ENCODE assay signal across 33 cellular contexts in genomic region chr2:128729051-128729450, GRCh38.
"Had no signal": no experiment of that assay in that cellular context is flagged by ENCODE, and none has a peak within 500 bp of the region (broad histone marks: within the 10 kb centered on the region; RNA-seq: fewer than 3 reads in every experiment).

No MANE protein-coding gene starts in this region.

- H3K4me1 ChIP-seq: ascending aorta, body of pancreas, breast epithelium had no signal

- H3K4me3 ChIP-seq: adrenal gland, ascending aorta, body of pancreas, breast epithelium, cardiac muscle cell had no signal

- H3K9me3 ChIP-seq: adrenal gland, ascending aorta, body of pancreas, breast epithelium had no signal

- H3K27me3 ChIP-seq: adrenal gland, ascending aorta, body of pancreas, brain microvascular endothelial cell, breast epithelium, cardiac muscle cell had no signal

- ATAC-seq: activated naive CD4-positive, alpha-beta T cell treated with anti-CD3 and anti-CD28 coated beads, Interleukin-2, amount 50 U/mL, for 72 hours; activated naive CD8-positive, alpha-beta T cell treated with anti-CD3 and anti-CD28 coated beads, Interleukin-2, amount 50 U/mL, for 24 hours; activated T-cell treated with anti-CD3 and anti-CD28 coated beads, Interleukin-2, amount 50 U/mL, for 4 hours; activated T-cell treated with anti-CD3 and anti-CD28 coated beads, Interleukin-2, amount 50 U/mL, for 72 hours; activated T-helper 17 cell treated with anti-CD3 and anti-CD28 coated beads, Interleukin-2, amount 50 U/mL, for 72 hours; body of pancreas had no signal

- DNase-seq: activated effector memory CD4-positive, alpha-beta T cell treated with anti-CD3 and anti-CD28 coated beads, Interleukin-2, amount 50 U/mL, for 16 hours; activated effector memory CD4-positive, alpha-beta T cell treated with Interleukin-2 at 50 U/mL for 16 hours; activated gamma-delta T cell; activated gamma-delta T cell treated with Interleukin-2 at 50 U/mL for 16 hours; activated naive CD4-positive, alpha-beta T cell; activated naive CD4-positive, alpha-beta T cell treated with anti-CD3 and anti-CD28 coated beads for 36 hours; activated naive CD4-positive, alpha-beta T cell treated with anti-CD3 and anti-CD28 coated beads, Interleukin-2, amount 10 ng/mL, durations not matched to agents 7 days and 5 days; activated naive CD4-positive, alpha-beta T cell treated with anti-CD3 and anti-CD28 coated beads, Interleukin-2, amount 50 U/mL, for 16 hours; activated naive CD4-positive, alpha-beta T cell treated with Interleukin-2 at 50 U/mL for 16 hours; activated naive CD8-positive, alpha-beta T cell treated with anti-CD3 and anti-CD28 coated beads for 36 hours; activated naive CD8-positive, alpha-beta T cell treated with anti-CD3 and anti-CD28 coated beads, Interleukin-2, amount 10 ng/mL, durations not matched to agents 7 days and 5 days; activated naive CD8-positive, alpha-beta T cell treated with anti-CD3 and anti-CD28 coated beads, Interleukin-2, amount 50 U/mL, for 24 hours; activated T-cell treated with anti-CD3 and anti-CD28 coated beads, Interleukin-2, amount 50 U/mL, for 24 hours; activated T-cell treated with anti-CD3 and anti-CD28 coated beads, Interleukin-2, amount 50 U/mL, for 4 hours; activated T-cell treated with anti-CD3 and anti-CD28 coated beads, Interleukin-2, amount 50 U/mL, for 48 hours; activated T-cell treated with anti-CD3 and anti-CD28 coated beads, Interleukin-2, amount 50 U/mL, for 72 hours; adrenal gland; amniotic stem cell; amygdala; anterior cingulate cortex; aorta; body of pancreas; brain microvascular endothelial cell; caudate nucleus; central memory CD4-positive, alpha-beta T cell; cerebellar nuclear complex had no signal

- H3K36me3 ChIP-seq: adrenal gland, ascending aorta, brain microvascular endothelial cell, breast epithelium, cardiac muscle cell had no signal

- H3K27ac ChIP-seq: ascending aorta, body of pancreas, brain microvascular endothelial cell, breast epithelium, cardiac muscle cell had no signal

- FAIRE-seq: astrocyte, bronchial epithelial cell had no signal
